In genomic region chr6:56065408-56065807, GRCh38 we compare ENCODE assay signal across 25 cellular contexts.
"Had no signal": no experiment of that assay in that cellular context is flagged by ENCODE, and none has a peak within 500 bp of the region (broad histone marks: within the 10 kb centered on the region; RNA-seq: fewer than 3 reads in every experiment).

No MANE protein-coding gene starts in this region.

- H3K4me3 ChIP-seq: coronary artery, gastrocnemius medialis, heart right ventricle, left ventricle myocardium inferior, lower lobe of right lung, spleen, testis, tibial nerve, upper lobe of right lung had no signal

- FAIRE-seq: islet of Langerhans had no signal

- DNase-seq: effector CD4-positive, alpha-beta T cell; endodermal cell; gastrocnemius medialis; heart right ventricle; hypothalamus; left ventricle myocardium inferior; lower lobe of right lung; mesenchymal stem cell; midbrain; naive thymus-derived CD4-positive, alpha-beta T cell; nephron progenitor cell; posterior cingulate gyrus; spleen; stimulated activated CD4-positive, alpha-beta T cell treated with anti-CD3 and anti-CD28 coated beads, Interleukin-15, amount 100 ng/mL, for 24 hours; stimulated activated CD4-positive, alpha-beta T cell treated with anti-CD3 and anti-CD28 coated beads, Interleukin-1b, Interleukin-23, amount 100 ng/mL, for 48 hours; stimulated activated CD4-positive, alpha-beta T cell treated with anti-CD3 and anti-CD28 coated beads, Interleukin-4, amount 100 ng/mL, for 24 hours; stimulated activated naive CD8-positive, alpha-beta T cell treated with anti-CD3 and anti-CD28 coated beads, Interleukin-15, amount 100 ng/mL, for 72 hours; testis; upper lobe of right lung had no signal

- H3K9me3 ChIP-seq: gastrocnemius medialis, heart right ventricle, left ventricle myocardium inferior, lower lobe of right lung, spleen, testis, tibial nerve, upper lobe of right lung had no signal

- ATAC-seq: esophagus mucosa; gastrocnemius medialis; heart right ventricle; lower lobe of right lung; naive thymus-derived CD4-positive, alpha-beta T cell; sciatic nerve; stimulated activated memory B cell treated with anti-CD40 and anti-IgM and Interleukin-4, amounts not matched to agents 10 μg/mL and 1 μg/mL and 100 μg/mL, for 72 hours; stimulated activated naive CD8-positive, alpha-beta T cell treated with anti-CD3 and anti-CD28 coated beads, Interleukin-15, amount 100 ng/mL, for 72 hours; upper lobe of right lung had no signal

- H3K36me3 ChIP-seq: gastrocnemius medialis, lower lobe of right lung, spleen, upper lobe of right lung had no signal

- H3K4me1 ChIP-seq: gastrocnemius medialis, lower lobe of right lung, spleen, testis, tibial nerve, upper lobe of right lung had no signal

- H3K27me3 ChIP-seq: gastrocnemius medialis, heart right ventricle, spleen, testis, tibial nerve, upper lobe of right lung had no signal

- H3K27ac ChIP-seq: coronary artery, gastrocnemius medialis, heart right ventricle, left ventricle myocardium inferior, lower lobe of right lung, spleen, testis, tibial nerve, upper lobe of right lung had no signal
